In the genomic region with DNA sequence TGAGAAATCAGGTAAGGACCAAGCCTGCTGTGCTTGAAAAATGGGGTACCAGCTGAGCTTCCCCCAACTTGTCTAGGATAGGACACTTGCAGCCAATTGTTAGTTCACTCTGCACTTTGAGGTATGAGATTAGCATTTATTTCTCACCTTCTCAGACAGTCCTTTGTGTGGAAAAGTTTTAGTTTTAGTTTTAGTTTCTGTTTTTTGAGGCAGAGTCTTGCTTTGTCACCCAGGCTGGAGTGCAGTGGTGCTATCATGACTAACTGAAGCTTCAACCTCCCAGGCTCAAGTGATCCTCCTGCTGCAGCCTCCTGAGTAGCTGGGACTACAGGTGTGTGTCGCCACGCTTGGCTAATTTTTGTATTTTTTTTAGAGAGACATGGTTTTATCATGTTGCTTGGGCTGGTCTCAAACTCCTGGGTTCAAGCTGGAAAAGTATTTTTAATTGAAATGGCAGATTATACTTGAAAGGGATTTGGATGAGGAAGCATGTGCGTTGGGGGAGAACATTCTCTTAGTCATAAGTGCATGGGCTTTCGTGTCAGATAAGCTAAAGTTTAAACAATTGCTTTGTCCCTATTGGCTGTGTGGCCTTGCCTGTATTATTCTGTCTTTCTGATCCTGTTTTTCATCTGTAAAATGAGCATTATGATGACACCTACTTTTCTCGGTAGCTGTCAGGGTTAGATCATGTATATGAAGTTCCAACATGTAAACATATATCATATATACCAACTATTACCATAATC, we compare ENCODE assay signal across 20 cellular contexts. TPM values are rescaled to one million over a fixed set of nuclear protein-coding genes. Genes with fewer than 3 reads are reported as not detected.
A peak's percentile ranks its signal among the peaks of the same experiment; 100 is the strongest.
DNase-seq lines count a peak whose midpoint lies in the region; ATAC-seq and TF ChIP-seq lines count a peak whose summit lies in the region.
"Had no signal": no experiment of that assay in that cellular context is flagged by ENCODE, and none has a peak within 500 bp of the region (broad histone marks: within the 10 kb centered on the region; RNA-seq: fewer than 3 reads in every experiment).

No MANE protein-coding gene starts in this region.

- H3K36me3 ChIP-seq in hepatocyte (replicated peaks; ENCODE audit: insufficient read depth, low read depth): no peaks in the 10 kb centered on the region
- H3K36me3 ChIP-seq: BE2C had no signal

- no peak overlapping the region for H3K27ac ChIP-seq in hepatocyte
- H3K27ac ChIP-seq: psoas muscle had no signal

- 84% methylated on average over 5 of the region's 5 CpGs for WGBS in hepatocyte (ENCODE audit: low lambda C conversion rate, missing lambda C conversion rate)

- H3K4me2 ChIP-seq in hepatocyte: no peak overlapping the region

- H3K9me3 ChIP-seq in hepatocyte (ENCODE audit: low read depth): no peaks in the 10 kb centered on the region
- H3K9me3 ChIP-seq: BE2C, psoas muscle had no signal

- no peak overlapping the region for H3K4me3 ChIP-seq in hepatocyte
- H3K4me3 ChIP-seq: psoas muscle had no signal

- H4K20me1 ChIP-seq in hepatocyte (ENCODE audit: insufficient read depth, poor library complexity, severe bottlenecking): no peaks in the 10 kb centered on the region

- H3K4me1 ChIP-seq in hepatocyte (ENCODE audit: insufficient read depth): no peaks in the 10 kb centered on the region
- H3K4me1 ChIP-seq: BE2C, psoas muscle had no signal

- no peaks in the 10 kb centered on the region for H3K9me2 ChIP-seq in hepatocyte (replicated peaks; ENCODE audit: insufficient read depth)

- TF ChIP-seq CTCF in GM13977 (IDR thresholded peaks at IDR 0.05; ENCODE audit: extremely low read depth, insufficient read depth, missing control alignments) (no peak), hepatocyte (IDR thresholded peaks at IDR 0.05; ENCODE audit: poor library complexity) (no peak)

- ATAC-seq in GM18867 (IDR thresholded peaks at IDR 0.05; ENCODE audit: unreplicated experiment) (peak; percentile 90), GM19455 (IDR thresholded peaks at IDR 0.05; ENCODE audit: unreplicated experiment) (peak; percentile 63), HG02759 (IDR thresholded peaks at IDR 0.05; ENCODE audit: unreplicated experiment) (peak; percentile 67)
- ATAC-seq: psoas muscle, WTC11 had no signal

- H3K79me2 ChIP-seq in hepatocyte: no peaks in the 10 kb centered on the region

- no peak overlapping the region for H2AFZ ChIP-seq in hepatocyte

- in situ Hi-C loops in GM13977 (cut with MboI; ENCODE audit: low pct_unique_long_range_greater_than_20kb, low sequenced_read_pairs, unreplicated experiment): no loop called here

- peaks cover 6% of the 10 kb centered on the region for H3K27me3 ChIP-seq in hepatocyte
- H3K27me3 ChIP-seq: BE2C had no signal

- peak; percentile 2 for DNase-seq in OCI-M1 (lab: John Stamatoyannopoulos, UW)
- DNase-seq in GM13977 (ENCODE audit: low spot score): no peak
- DNase-seq in hepatocyte (ENCODE audit: low spot score): no peak
- no peak for DNase-seq in NCI-H2029 treated with DMSO at 0.1 percent for 48 hours (lab: John Stamatoyannopoulos, UW)
- DNase-seq: activated naive CD4-positive, alpha-beta T cell treated with Interleukin-2 at 50 U/mL for 16 hours; BE2C; GDM1; H7; hypothalamus; kidney glomerular epithelial cell; NCI-H1930; psoas muscle; SIG-M5 had no signal

RNA-seq across cellular contexts. Expression of a gene that starts 25.2 kb away (rescaled TPM):
- 0.97 TPM in 1 of 2 replicates, not detected in the other for total RNA-seq in hepatocyte
- 0.32 TPM in 1 of 2 replicates, not detected in the other for polyA plus RNA-seq in hepatocyte
- total RNA-seq: NCI-H460, psoas muscle had no signal
- polyA plus RNA-seq: IgD-negative memory B cell, neural cell had no signal
